In genomic region chr9:2040828-2041227, GRCh38 we compare ENCODE assay signal across 18 cellular contexts. TPM values are rescaled to one million over a fixed set of nuclear protein-coding genes. Genes with fewer than 3 reads are reported as not detected.
DNase-seq lines count a peak whose midpoint lies in the region; FAIRE-seq and TF ChIP-seq lines count a peak whose summit lies in the region.
"Had no signal": no experiment of that assay in that cellular context is flagged by ENCODE, and none has a peak within 500 bp of the region (broad histone marks: within the 10 kb centered on the region; RNA-seq: fewer than 3 reads in every experiment).

No MANE protein-coding gene starts in this region.

- DNase-seq in MCF 10A (ENCODE audit: unreplicated experiment): peak; percentile 6
- no peak for DNase-seq in breast epithelium (ENCODE audit: low spot score in 2 of 2)
- DNase-seq in mammary epithelial cell: peak; percentile 45
- no peak for DNase-seq in keratinocyte (ENCODE audit: low read depth, low spot score)
- no peak for DNase-seq in cerebellum (ENCODE audit: low spot score)
- no peak for DNase-seq in NCI-H128 (lab: John Stamatoyannopoulos, UW; ENCODE audit: unreplicated experiment)
- no peak for DNase-seq in D721Med (ENCODE audit: insufficient read length, low spot score)
- DNase-seq: ACHN; CD4-positive, alpha-beta T cell; COR-L47; DND-41; GDM1 had no signal

- TF ChIP-seq POLR2A in breast epithelium (IDR thresholded peaks at IDR 0.05): no peak

- FAIRE-seq in keratinocyte (lab: Jason Lieb, UNC): peak; percentile 77
- no peak for FAIRE-seq in D721Med (lab: Jason Lieb, UNC)
- FAIRE-seq: GM12892, H1, HepG2, HTR-8/SVneo had no signal

- WGBS in mammary epithelial cell (ENCODE audit: low coverage, missing lambda C conversion rate): 58% methylated on average over 3 of the region's 3 CpGs

- H4K20me1 ChIP-seq in mammary epithelial cell (ENCODE audit: insufficient read depth, low read length) (no peaks in the 10 kb centered on the region), keratinocyte (ENCODE audit: control insufficient read depth, extremely low read depth, insufficient read depth, low read length) (no peaks in the 10 kb centered on the region)

- no peaks in the 10 kb centered on the region for H3K4me1 ChIP-seq in breast epithelium
- peaks cover 5% of the 10 kb centered on the region for H3K4me1 ChIP-seq in mammary epithelial cell (ENCODE audit: insufficient read depth, low read length)
- peaks cover 8% of the 10 kb centered on the region for H3K4me1 ChIP-seq in keratinocyte (ENCODE audit: control insufficient read depth, extremely low read depth, insufficient read depth, low read length)
- H3K4me1 ChIP-seq: HAP-1 had no signal

- BruUV-seq in MCF 10A (replicated peaks; lab: Mats Ljungman, UMichigan): no TSS peak
- no TSS peak for BruUV-seq in mammary epithelial cell (replicated peaks; lab: Mats Ljungman, UMichigan)

- H3K4me2 ChIP-seq in mammary epithelial cell (ENCODE audit: insufficient read depth, low read depth, low read length) (peak overlapping the region; percentile 40), keratinocyte (ENCODE audit: control insufficient read depth, extremely low read depth, insufficient read depth, low read depth, low read length) (no peak overlapping the region)
- H3K4me2 ChIP-seq: BLaER1 treated with 17β-estradiol and CSF1 and Interleukin-3, amounts not matched to agents 10 nM and 100 nM had no signal

- CTCF ChIA-PET in MCF 10A (lab: Yijun Ruan, JAX): no interaction called here
- CTCF ChIA-PET in mammary epithelial cell (lab: Charles Lee; ENCODE audit: low non-redundant PET): no interaction called here

- H3K27me3 Mint-ChIP-seq in MCF 10A (ENCODE audit: insufficient read depth, unreplicated experiment): no peaks in the 10 kb centered on the region
- H3K27me3 Mint-ChIP-seq: CD4-positive, alpha-beta T cell had no signal

- no peak overlapping the region for H3K27ac Mint-ChIP-seq in MCF 10A (ENCODE audit: low read depth, unreplicated experiment)

- no peaks in the 10 kb centered on the region for H3K9me3 Mint-ChIP-seq in MCF 10A (ENCODE audit: unreplicated experiment)
- H3K9me3 Mint-ChIP-seq: CD4-positive, alpha-beta T cell had no signal

- TF ChIP-seq CTCF in MCF 10A (IDR thresholded peaks at IDR 0.05; ENCODE audit: unreplicated experiment): no peak
- TF ChIP-seq CTCF in breast epithelium (IDR thresholded peaks at IDR 0.05): no peak
- no peak for TF ChIP-seq CTCF in mammary epithelial cell (conservative IDR thresholded peaks at IDR 0.05 in 1 of 2, IDR thresholded peaks at IDR 0.05 in 1 of 2; ENCODE audit: extremely low read depth in 1 of 2, insufficient read depth in 1 of 2, low read depth in 1 of 2, low read length in 2 of 2)
- TF ChIP-seq CTCF in keratinocyte (optimal IDR thresholded peaks at IDR 0.05 in 1 of 3, IDR thresholded peaks at IDR 0.05 in 1 of 3, conservative IDR thresholded peaks at IDR 0.05 in 1 of 3; ENCODE audit: extremely low read depth in 1 of 3, insufficient read depth in 2 of 3, low read length in 3 of 3): no peak
- no peak for TF ChIP-seq CTCF in D721Med (IDR thresholded peaks at IDR 0.05; ENCODE audit: insufficient read depth, missing control alignments)

- H3K9ac ChIP-seq in mammary epithelial cell (ENCODE audit: insufficient read depth, low read length) (no peak overlapping the region), keratinocyte (ENCODE audit: control insufficient read depth, extremely low read depth, insufficient read depth, low read length) (no peak overlapping the region)
- H3K9ac ChIP-seq: BLaER1 treated with 17β-estradiol and CSF1 and Interleukin-3, amounts not matched to agents 10 nM and 100 nM had no signal

- peaks cover 54% of the 10 kb centered on the region for H3K36me3 Mint-ChIP-seq in MCF 10A (ENCODE audit: insufficient read depth, unreplicated experiment)

- no peaks in the 10 kb centered on the region for H3K4me1 Mint-ChIP-seq in MCF 10A (ENCODE audit: insufficient read depth, unreplicated experiment)

- H3K79me2 ChIP-seq in mammary epithelial cell (ENCODE audit: insufficient read depth, low read length) (no peaks in the 10 kb centered on the region), keratinocyte (ENCODE audit: control insufficient read depth, insufficient read depth, low read length) (no peaks in the 10 kb centered on the region)

- intact Hi-C loops in MCF 10A (cut with micrococcal nuclease) (no loop called here), breast epithelium (cut with DNase I; ENCODE audit: low total_unique reads) (no loop called here), mammary epithelial cell (cut with micrococcal nuclease) (no loop called here)

- H2AFZ ChIP-seq in mammary epithelial cell (ENCODE audit: low read depth, low read length) (peak overlapping the region; percentile 25), keratinocyte (ENCODE audit: control insufficient read depth, low read length) (peak overlapping the region; percentile 29)

- dilution Hi-C loops in mammary epithelial cell (cut with HindIII; ENCODE audit: low sequenced_read_pairs) (no loop called here), keratinocyte (cut with MboI; ENCODE audit: extremely low pct_ligation_motif_present, low sequenced_read_pairs) (no loop called here)

- H3K27ac ChIP-seq in breast epithelium (no peak overlapping the region), mammary epithelial cell (ENCODE audit: insufficient read depth, low read depth, low read length) (no peak overlapping the region), keratinocyte (ENCODE audit: control insufficient read depth, insufficient read depth, low read length) (no peak overlapping the region)
- H3K27ac ChIP-seq: BLaER1 treated with 17β-estradiol and CSF1 and Interleukin-3, amounts not matched to agents 10 nM and 100 nM had no signal

- peaks cover 5% of the 10 kb centered on the region for H3K36me3 ChIP-seq in breast epithelium
- peaks cover 3% of the 10 kb centered on the region for H3K36me3 ChIP-seq in mammary epithelial cell (ENCODE audit: insufficient read depth, low read length)
- H3K36me3 ChIP-seq in keratinocyte (ENCODE audit: control insufficient read depth in 2 of 2, extremely low read depth in 1 of 2, insufficient read depth in 2 of 2, low read length in 2 of 2): peaks cover 1 to 3% of the 10 kb centered on the region in 2 experiments
- H3K36me3 ChIP-seq: HAP-1 had no signal

- H3K4me3 Mint-ChIP-seq in MCF 10A (ENCODE audit: unreplicated experiment): no peak overlapping the region
- H3K4me3 Mint-ChIP-seq: CD4-positive, alpha-beta T cell had no signal

- H3K27me3 ChIP-seq in breast epithelium (no peaks in the 10 kb centered on the region), mammary epithelial cell (ENCODE audit: insufficient read depth, low read length) (no peaks in the 10 kb centered on the region), keratinocyte (ENCODE audit: control insufficient read depth, extremely low read depth, insufficient read depth, low read length) (no peaks in the 10 kb centered on the region)
- H3K27me3 ChIP-seq: BLaER1 treated with 17β-estradiol and CSF1 and Interleukin-3, amounts not matched to agents 10 nM and 100 nM had no signal

- H3K9me3 ChIP-seq in breast epithelium (no peaks in the 10 kb centered on the region), mammary epithelial cell (replicated peaks; ENCODE audit: insufficient read depth, low read length) (no peaks in the 10 kb centered on the region), keratinocyte (ENCODE audit: control insufficient read depth, low read depth, low read length) (no peaks in the 10 kb centered on the region)
- H3K9me3 ChIP-seq: HAP-1 had no signal

- H3K4me3 ChIP-seq in breast epithelium (no peak overlapping the region), mammary epithelial cell (replicated peaks in 1 of 3; ENCODE audit: insufficient read depth in 1 of 3, low read depth in 2 of 3, low read length in 3 of 3) (no peak overlapping the region), keratinocyte (ENCODE audit: control insufficient read depth in 2 of 3, extremely low read depth in 1 of 3, insufficient read depth in 2 of 3, low read depth in 1 of 3, low read length in 3 of 3) (no peak overlapping the region)
- H3K4me3 ChIP-seq: BLaER1 treated with 17β-estradiol and CSF1 and Interleukin-3, amounts not matched to agents 10 nM and 100 nM; HAP-1 had no signal

- in situ Hi-C loops in mammary epithelial cell (cut with MboI; ENCODE audit: low sequenced_read_pairs in 2 of 2): no loop called here

- H3K9me1 ChIP-seq in keratinocyte (ENCODE audit: control insufficient read depth, extremely low read depth, insufficient read depth, low read length): no peaks in the 10 kb centered on the region

- POLR2A ChIA-PET in MCF 10A (lab: Yijun Ruan, JAX): interaction anchor here (1.6 kb wide), 1 partner anchor 25 kb away, joined by 5 read pairs; the partner anchor contains the start of gene SMARCA2

RNA-seq across cellular contexts. Expression of gene SMARCA2, which starts 25.7 kb away (rescaled TPM):
- total RNA-seq in MCF 10A (2022) (75.6 and 77.6 TPM in 2 replicates), breast epithelium (100 to 1,000 TPM; 140 to 191 (median 142) TPM), mammary epithelial cell (10 to 100 TPM; 62.7 to 80.2 TPM), cerebellum (79.1 TPM)
- polyA plus RNA-seq in mammary epithelial cell (42.9 TPM), keratinocyte (28.4 to 39.0 TPM (median 28.7 TPM) in 3 replicates)
- polyA minus RNA-seq in mammary epithelial cell (97.7 TPM), keratinocyte (60.9 to 93.3 TPM (median 91.2 TPM) in 3 replicates)
- polyA plus RNA-seq in keratinocyte (2011; ENCODE audit: low read depth): 91.5 TPM
- polyA plus RNA-seq in keratinocyte (2011; cell fraction: cytosol; rRNA removed): 26.2 and 33.5 TPM in 2 replicates
- polyA plus RNA-seq in keratinocyte (2011; cell fraction: nucleus; rRNA removed): 47.3 and 51.9 TPM in 2 replicates
- polyA plus RNA-seq in keratinocyte (2012; ENCODE audit: low replicate concordance): 25.7 and 27.5 TPM in 2 replicates
- 21.9 TPM for polyA minus RNA-seq in keratinocyte (2011; cell fraction: cytosol; rRNA and poly(A)+ RNA removed)
- polyA minus RNA-seq in keratinocyte (2011; cell fraction: nucleus; rRNA and poly(A)+ RNA removed): 34.7 and 68.0 TPM in 2 replicates

Comparison
In these comparisons a context has a peak if more than half of its experiments do, and no peak if none do; other contexts are left out.
1. DNase-seq: peak in MCF 10A (single experiment) and mammary epithelial cell (single experiment); none in breast epithelium (0 of 2), keratinocyte (single experiment), cerebellum (single experiment), NCI-H128 (single experiment) and D721Med (single experiment).